31 cellular contexts compared by ENCODE assay signal in the genomic region with DNA sequence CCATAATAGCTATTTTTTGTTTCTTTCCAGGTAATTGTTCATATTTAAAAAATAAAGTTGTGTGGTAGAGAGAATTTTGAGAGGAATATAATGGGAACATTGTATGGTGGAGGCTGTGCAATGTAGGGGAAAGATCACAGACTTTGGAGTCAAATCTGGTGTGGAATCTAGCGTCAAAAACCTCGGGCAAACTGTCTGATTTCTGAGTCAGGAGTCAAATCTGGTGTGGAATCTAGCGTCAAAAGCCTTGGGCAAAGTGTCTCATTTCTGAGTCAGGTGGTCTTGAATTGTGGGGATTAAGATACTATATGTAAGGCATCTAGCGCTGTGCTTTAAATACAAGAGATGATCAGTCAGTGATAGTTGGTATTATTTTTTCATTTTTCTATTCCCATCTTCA. TPM values are rescaled to one million over a fixed set of nuclear protein-coding genes. Genes with fewer than 3 reads are reported as not detected.
DNase-seq lines count a peak whose midpoint lies in the region; ATAC-seq, FAIRE-seq and TF ChIP-seq lines count a peak whose summit lies in the region.
"Had no signal": no experiment of that assay in that cellular context is flagged by ENCODE, and none has a peak within 500 bp of the region (broad histone marks: within the 10 kb centered on the region; RNA-seq: fewer than 3 reads in every experiment).

No MANE protein-coding gene starts in this region.

- intact Hi-C loops in PC-3 (cut with micrococcal nuclease) (loop anchor here (5.0 kb wide), 2 partner anchors 42 to 247 kb away; a partner anchor contains a TSS), stomach (cut with DNase I; ENCODE audit: low total_unique reads) (no loop called here)

- TF ChIP-seq POLR2A in stomach (IDR thresholded peaks at IDR 0.05), result no peak

- H3K27me3 ChIP-seq in PC-3 (ENCODE audit: low read length) (no peaks in the 10 kb centered on the region), stomach (no peaks in the 10 kb centered on the region)
- H3K27me3 ChIP-seq: BLaER1 treated with 17β-estradiol and CSF1 and Interleukin-3, amounts not matched to agents 10 nM and 100 nM; MG63; right atrium auricular region; SJCRH30 had no signal

- H3K4me1 Mint-ChIP-seq in effector memory CD8-positive, alpha-beta T cell (ENCODE audit: low read depth in 2 of 2), result peaks cover 29 to 45% of the 10 kb centered on the region in 2 donors
- peaks cover 47% of the 10 kb centered on the region for H3K4me1 Mint-ChIP-seq in neural crest cell

- H3K36me3 ChIP-seq in PC-3 (ENCODE audit: low read depth, low read length) (no peaks in the 10 kb centered on the region), stomach (no peaks in the 10 kb centered on the region)
- H3K36me3 ChIP-seq: BLaER1 treated with 17β-estradiol and CSF1 and Interleukin-3, amounts not matched to agents 10 nM and 100 nM; MG63; right atrium auricular region; SJCRH30 had no signal

- peak overlapping the region; percentile 95 for H3K4me2 ChIP-seq in PC-3 (ENCODE audit: low read length)
- H3K4me2 ChIP-seq: BLaER1 treated with 17β-estradiol and CSF1 and Interleukin-3, amounts not matched to agents 10 nM and 100 nM had no signal

- H3K79me2 ChIP-seq in PC-3 (ENCODE audit: low read length), result peaks cover 100% of the 10 kb centered on the region

- H3K4me1 ChIP-seq in PC-3 (ENCODE audit: insufficient read depth, low read length) (peaks cover 33% of the 10 kb centered on the region), stomach (peaks cover 0 to 59% (median 30%) of the 10 kb centered on the region in 4 donors)
- H3K4me1 ChIP-seq: SJCRH30 had no signal

- no peak for DNase-seq in GM19239 (ENCODE audit: insufficient read length, low spot score)
- peak; percentile 61 for DNase-seq in PC-3
- DNase-seq in effector memory CD8-positive, alpha-beta T cell, result no peak
- no peak for DNase-seq in neural crest cell (ENCODE audit: low read depth, low spot score)
- no peak for DNase-seq in NCI-H2107 (lab: John Stamatoyannopoulos, UW)
- DNase-seq in epidermal melanocyte (ENCODE audit: insufficient read length, low spot score), result no peak
- no peak for DNase-seq in stomach
- DNase-seq: activated CD4-positive, CD25-positive, alpha-beta regulatory T cell; activated CD8-positive, alpha-beta memory T cell treated with anti-CD3 and anti-CD28 coated beads, Interleukin-2, amount 10 ng/mL, durations not matched to agents 7 days and 5 days; activated naive CD4-positive, alpha-beta T cell treated with anti-CD3 and anti-CD28 coated beads for 36 hours; activated T-cell treated with anti-CD3 and anti-CD28 coated beads, Interleukin-2, amount 50 U/mL, for 72 hours; anterior cingulate cortex; central memory CD4-positive, alpha-beta T cell; EL; GM23248; MG63; midbrain; naive thymus-derived CD4-positive, alpha-beta T cell; NCI-H2227 treated with DMSO at 0.1 percent for 48 hours; NCI-H69; SJCRH30; stimulated activated CD4-positive, alpha-beta T cell treated with anti-CD3 and anti-CD28 coated beads, Interleukin-4, amount 100 ng/mL, for 4 hours had no signal

- no peaks in the 10 kb centered on the region for H3K9me2 ChIP-seq in PC-3 (replicated peaks; ENCODE audit: low read length)

- WGBS in stomach, 5 donors, result 83 to 91% (median 88%) methylated on average over 4 of the region's 4 CpGs

- no TSS peak for BruUV-seq in PC-3 (replicated peaks; lab: Mats Ljungman, UMichigan)

- peak; percentile 28 for FAIRE-seq in GM19239 (lab: Jason Lieb, UNC)
- FAIRE-seq: endometrium, GM12892, islet of Langerhans, RCC 7860, urothelium cell line had no signal

- ATAC-seq in PC-3, result no peak
- ATAC-seq in effector memory CD8-positive, alpha-beta T cell (replicated peaks), result no peak
- ATAC-seq: activated CD8-positive, alpha-beta memory T cell treated with anti-CD3 and anti-CD28 coated beads, Interleukin-2, amount 10 ng/mL, durations not matched to agents 7 days and 5 days; activated T-cell treated with anti-CD3 and anti-CD28 coated beads, Interleukin-2, amount 50 U/mL, for 72 hours; naive thymus-derived CD4-positive, alpha-beta T cell; stimulated activated memory B cell treated with anti-CD40 and anti-IgM and Interleukin-4, amounts not matched to agents 10 μg/mL and 1 μg/mL and 100 μg/mL, for 72 hours had no signal

- H3K36me3 Mint-ChIP-seq in effector memory CD8-positive, alpha-beta T cell (ENCODE audit: insufficient read depth), result peaks cover 8% of the 10 kb centered on the region
- H3K36me3 Mint-ChIP-seq in neural crest cell (ENCODE audit: low read depth), result peaks cover 2% of the 10 kb centered on the region

- no peaks in the 10 kb centered on the region for H3F3A ChIP-seq in PC-3 (ENCODE audit: low read length, unreplicated experiment)

- CTCF ChIA-PET in PC-3 (lab: Charles Lee), result no interaction called here

- H3K27ac ChIP-seq in PC-3 (ENCODE audit: low read length), result no peak overlapping the region; the same call in 1 of the 2 replicates
- H3K27ac ChIP-seq in stomach, result no peak overlapping the region
- H3K27ac ChIP-seq: BLaER1 treated with 17β-estradiol and CSF1 and Interleukin-3, amounts not matched to agents 10 nM and 100 nM; GM23248; right atrium auricular region; SJCRH30 had no signal

- no peak for TF ChIP-seq EP300 in stomach (IDR thresholded peaks at IDR 0.05)

- no peak for TF ChIP-seq CTCF in PC-3 (conservative IDR thresholded peaks at IDR 0.05; ENCODE audit: low read depth, low read length)
- TF ChIP-seq CTCF in neural crest cell (conservative IDR thresholded peaks at IDR 0.05), result no peak
- TF ChIP-seq CTCF in stomach (IDR thresholded peaks at IDR 0.05), result no peak

- no peaks in the 10 kb centered on the region for H3K27me3 Mint-ChIP-seq in effector memory CD8-positive, alpha-beta T cell
- no peaks in the 10 kb centered on the region for H3K27me3 Mint-ChIP-seq in neural crest cell (ENCODE audit: low read depth)
- H3K27me3 Mint-ChIP-seq: activated CD8-positive, alpha-beta memory T cell treated with anti-CD3 and anti-CD28 coated beads, Interleukin-2, amount 10 ng/mL, durations not matched to agents 7 days and 5 days; dendritic cell treated with granulocyte-macrophage colony-stimulating factor and Interleukin-4, amounts not matched to agents 40 ng/mL and 50 ng/mL, for 4 days; stimulated activated memory B cell treated with anti-CD40 and anti-IgM and Interleukin-4, amounts not matched to agents 10 μg/mL and 1 μg/mL and 100 μg/mL, for 72 hours had no signal

- no peaks in the 10 kb centered on the region for H3K9me3 Mint-ChIP-seq in effector memory CD8-positive, alpha-beta T cell
- H3K9me3 Mint-ChIP-seq in neural crest cell, result no peaks in the 10 kb centered on the region
- H3K9me3 Mint-ChIP-seq: activated T-cell treated with anti-CD3 and anti-CD28 coated beads, Interleukin-2, amount 50 U/mL, for 72 hours; dendritic cell treated with granulocyte-macrophage colony-stimulating factor and Interleukin-4, amounts not matched to agents 40 ng/mL and 50 ng/mL, for 4 days had no signal

- H3K9me3 ChIP-seq in PC-3 (ENCODE audit: low read length) (no peaks in the 10 kb centered on the region), stomach (no peaks in the 10 kb centered on the region)
- H3K9me3 ChIP-seq: MG63, right atrium auricular region, SJCRH30 had no signal

- no peak overlapping the region for H3K9ac ChIP-seq in PC-3 (ENCODE audit: low read length)
- H3K9ac ChIP-seq: BLaER1 treated with 17β-estradiol and CSF1 and Interleukin-3, amounts not matched to agents 10 nM and 100 nM; GM23248 had no signal

- no peak overlapping the region for H3K27ac Mint-ChIP-seq in effector memory CD8-positive, alpha-beta T cell
- H3K27ac Mint-ChIP-seq in neural crest cell (ENCODE audit: unreplicated experiment), result no peak overlapping the region
- H3K27ac Mint-ChIP-seq: activated CD8-positive, alpha-beta memory T cell treated with anti-CD3 and anti-CD28 coated beads, Interleukin-2, amount 10 ng/mL, durations not matched to agents 7 days and 5 days; activated naive CD4-positive, alpha-beta T cell treated with anti-CD3 and anti-CD28 coated beads for 36 hours; activated T-cell treated with anti-CD3 and anti-CD28 coated beads, Interleukin-2, amount 50 U/mL, for 72 hours; dendritic cell treated with granulocyte-macrophage colony-stimulating factor and Interleukin-4, amounts not matched to agents 40 ng/mL and 50 ng/mL, for 4 days; stimulated activated memory B cell treated with anti-CD40 and anti-IgM and Interleukin-4, amounts not matched to agents 10 μg/mL and 1 μg/mL and 100 μg/mL, for 72 hours had no signal

- H2AFZ ChIP-seq in PC-3 (ENCODE audit: low read length), result no peak overlapping the region
- H2AFZ ChIP-seq: GM23248 had no signal

- peak overlapping the region; percentile 8 to 42 for H3K4me3 Mint-ChIP-seq in effector memory CD8-positive, alpha-beta T cell
- peak overlapping the region; percentile 55 for H3K4me3 Mint-ChIP-seq in neural crest cell
- H3K4me3 Mint-ChIP-seq: activated CD8-positive, alpha-beta memory T cell treated with anti-CD3 and anti-CD28 coated beads, Interleukin-2, amount 10 ng/mL, durations not matched to agents 7 days and 5 days; activated naive CD4-positive, alpha-beta T cell treated with anti-CD3 and anti-CD28 coated beads for 36 hours; dendritic cell treated with granulocyte-macrophage colony-stimulating factor and Interleukin-4, amounts not matched to agents 40 ng/mL and 50 ng/mL, for 4 days; stimulated activated memory B cell treated with anti-CD40 and anti-IgM and Interleukin-4, amounts not matched to agents 10 μg/mL and 1 μg/mL and 100 μg/mL, for 72 hours had no signal

- H4K20me1 ChIP-seq in PC-3 (ENCODE audit: low read length), result peaks cover 70% of the 10 kb centered on the region

- POLR2A ChIA-PET in PC-3 (lab: Charles Lee; ENCODE audit: unreplicated experiment), result no interaction called here

- peak overlapping the region; percentile 19; the same call in 1 of the 2 replicates for H3K4me3 ChIP-seq in PC-3 (ENCODE audit: low read length)
- H3K4me3 ChIP-seq in stomach, result no peak overlapping the region
- H3K4me3 ChIP-seq: BLaER1 treated with 17β-estradiol and CSF1 and Interleukin-3, amounts not matched to agents 10 nM and 100 nM; GM23248; MG63; right atrium auricular region; SJCRH30 had no signal

RNA-seq across cellular contexts. Expression of a gene that starts 5.1 kb away (rescaled TPM):
- total RNA-seq in PC-3 (2014; rRNA removed), result 41.2 and 44.5 TPM in 2 replicates
- 39.3 and 46.8 TPM in 2 replicates for total RNA-seq in neural crest cell
- 100 to 1,000 TPM in 2 of 5 donors, 10 to 100 TPM in 2, 1 to 10 TPM in 1; 8.1 to 450 (median 52.5) TPM for total RNA-seq in stomach
- 1 to 10 TPM; 2.9 to 3.8 (median 3.5) TPM for polyA plus RNA-seq in stomach
